In genomic region chr16:78297066-78297666, GRCh38 we compare ENCODE assay signal across 1 cellular context.
A peak's percentile ranks its signal among the peaks of the same experiment; 100 is the strongest.
TF ChIP-seq lines count a peak whose summit lies in the region.

No MANE protein-coding gene starts in this region.

TF ChIP-seq in HepG2, 621 proteins besides CTCF, POLR2A, EP300 and RAD21 (continued from another document and continues in another):
- no peak for TF ChIP-seq THAP8 (CRISPR knock-in tag; IDR thresholded peaks at IDR 0.05; ENCODE audit: borderline replicate concordance)
- no peak for TF ChIP-seq PAF1 (CRISPR knock-in tag; IDR thresholded peaks at IDR 0.05)
- peak; percentile 99 for TF ChIP-seq ZNF280D (CRISPR knock-in tag; IDR thresholded peaks at IDR 0.05)
- TF ChIP-seq ATF3 (CRISPR knock-in tag; IDR thresholded peaks at IDR 0.05), result peak; percentile 82
- no peak for TF ChIP-seq MLLT10 (CRISPR knock-in tag; IDR thresholded peaks at IDR 0.05)
- no peak for TF ChIP-seq PHF20 (CRISPR knock-in tag; IDR thresholded peaks at IDR 0.05)
- no peak for TF ChIP-seq ATAD3A (CRISPR knock-in tag; IDR thresholded peaks at IDR 0.05)
- TF ChIP-seq HNRNPLL (IDR thresholded peaks at IDR 0.05; ENCODE audit: low read depth, low read length, poor library complexity, severe bottlenecking), result no peak
- TF ChIP-seq ZNF256 (CRISPR knock-in tag; conservative IDR thresholded peaks at IDR 0.05), result no peak
- 0 out of 2 replicates have a peak, but pooled peaks have one; percentile 68 for TF ChIP-seq ZNF343 (CRISPR knock-in tag; IDR thresholded peaks at IDR 0.05)
- TF ChIP-seq ZNF75D (CRISPR knock-in tag; IDR thresholded peaks at IDR 0.05; ENCODE audit: borderline replicate concordance), result no peak
- TF ChIP-seq ARNT (IDR thresholded peaks at IDR 0.05), result peak; percentile 98
- TF ChIP-seq ZBTB39 (CRISPR knock-in tag; IDR thresholded peaks at IDR 0.05), result 0 out of 2 replicates have a peak, but pooled peaks have one; percentile 69
- peak; percentile 98 for TF ChIP-seq ATF2 (CRISPR knock-in tag; IDR thresholded peaks at IDR 0.05)
- peak; percentile 58; the same call in 1 of the 2 replicates for TF ChIP-seq ZNF460 (CRISPR knock-in tag; IDR thresholded peaks at IDR 0.05; ENCODE audit: borderline replicate concordance)
- TF ChIP-seq ZHX2 (IDR thresholded peaks at IDR 0.05; ENCODE audit: low read depth), result peak; percentile 74; the same call in 1 of the 2 replicates
- TF ChIP-seq ZHX2 (CRISPR knock-in tag; IDR thresholded peaks at IDR 0.05; ENCODE audit: borderline replicate concordance), result peak; percentile 30; the same call in 1 of the 2 replicates
- no peak for TF ChIP-seq SRF (IDR thresholded peaks at IDR 0.05; ENCODE audit: low read depth, low read length)
- TF ChIP-seq PPARG (CRISPR knock-in tag; conservative IDR thresholded peaks at IDR 0.05), result peak; percentile 97
- peak; percentile 98 for TF ChIP-seq HNF1B (CRISPR knock-in tag; IDR thresholded peaks at IDR 0.05)
- no peak for TF ChIP-seq ZNF326 (CRISPR knock-in tag; IDR thresholded peaks at IDR 0.05; ENCODE audit: borderline replicate concordance)
- TF ChIP-seq ZNF570 (CRISPR knock-in tag; IDR thresholded peaks at IDR 0.05; ENCODE audit: borderline replicate concordance), result no peak
- peak; percentile 96 for TF ChIP-seq HHEX (CRISPR knock-in tag; IDR thresholded peaks at IDR 0.05)
- TF ChIP-seq TRIM24 (CRISPR knock-in tag; IDR thresholded peaks at IDR 0.05), result peak; percentile 96
- peak; percentile 99 for TF ChIP-seq HDAC1 (CRISPR knock-in tag; IDR thresholded peaks at IDR 0.05)
- TF ChIP-seq ARID3A (IDR thresholded peaks at IDR 0.05; ENCODE audit: low read depth, low read length), result peak; percentile 97
- peak; percentile 95 for TF ChIP-seq TBL1XR1 (IDR thresholded peaks at IDR 0.05; ENCODE audit: borderline replicate concordance, low read length, partially characterized antibody)
- peak; percentile 99 for TF ChIP-seq IRF2 (CRISPR knock-in tag; IDR thresholded peaks at IDR 0.05)
- TF ChIP-seq SNRNP70 (IDR thresholded peaks at IDR 0.05; ENCODE audit: low read depth, low read length), result no peak
- TF ChIP-seq ATF6 (CRISPR knock-in tag; conservative IDR thresholded peaks at IDR 0.05), result no peak; the same call in 1 of the 2 replicates
- TF ChIP-seq ATM (IDR thresholded peaks at IDR 0.05; ENCODE audit: borderline replicate concordance), result no peak
- TF ChIP-seq SIX1 (CRISPR knock-in tag; IDR thresholded peaks at IDR 0.05; ENCODE audit: borderline replicate concordance), result peak; percentile 94
- peak; percentile 73; the same call in 1 of the 2 replicates for TF ChIP-seq NAIF1 (CRISPR knock-in tag; IDR thresholded peaks at IDR 0.05; ENCODE audit: borderline replicate concordance)
- peak; percentile 98 for TF ChIP-seq MED13 (CRISPR knock-in tag; IDR thresholded peaks at IDR 0.05)
- peak; percentile 94 for TF ChIP-seq RORA (CRISPR knock-in tag; IDR thresholded peaks at IDR 0.05)
- TF ChIP-seq HOXD1 (CRISPR knock-in tag; IDR thresholded peaks at IDR 0.05), result peak; percentile 97
- no peak for TF ChIP-seq THAP9 (CRISPR knock-in tag; IDR thresholded peaks at IDR 0.05; ENCODE audit: borderline replicate concordance)
